ENCODE assay signal across 27 cellular contexts in genomic region chr1:236099622-236100021, GRCh38. TPM values are rescaled to one million over a fixed set of nuclear protein-coding genes. Genes with fewer than 3 reads are reported as not detected.
DNase-seq lines count a peak whose midpoint lies in the region; ATAC-seq and TF ChIP-seq lines count a peak whose summit lies in the region.
"Had no signal": no experiment of that assay in that cellular context is flagged by ENCODE, and none has a peak within 500 bp of the region (broad histone marks: within the 10 kb centered on the region; RNA-seq: fewer than 3 reads in every experiment).

No MANE protein-coding gene starts in this region.

- peak; percentile 28 for ATAC-seq in IMR-90 (ENCODE audit: low read depth)
- no peak for ATAC-seq in HG03442 (IDR thresholded peaks at IDR 0.05; ENCODE audit: unreplicated experiment)
- no peak for ATAC-seq in stimulated activated naive CD8-positive, alpha-beta T cell treated with anti-CD3 and anti-CD28 coated beads, Interleukin-15, Interleukin-2, amounts not matched to agents 100 U/mL and 50 U/mL, for 24 hours
- ATAC-seq in HG02588 (IDR thresholded peaks at IDR 0.05; ENCODE audit: unreplicated experiment) = no peak
- ATAC-seq: naive thymus-derived CD4-positive, alpha-beta T cell had no signal

- no peak overlapping the region for H2AK9ac ChIP-seq in IMR-90 (replicated peaks; ENCODE audit: low read depth, low read length, poor library complexity)

- H2BK5ac ChIP-seq in IMR-90 (ENCODE audit: low read depth, low read length, poor library complexity, severe bottlenecking) = no peak overlapping the region

- H2BK15ac ChIP-seq in IMR-90 (ENCODE audit: low read depth, low read length) = no peak overlapping the region

- H2BK120ac ChIP-seq in IMR-90 (ENCODE audit: low read depth, low read length) = no peak overlapping the region

- TF ChIP-seq CTCF in IMR-90 (conservative IDR thresholded peaks at IDR 0.05; ENCODE audit: low read depth, low read length) (no peak), choroid plexus epithelial cell (conservative IDR thresholded peaks at IDR 0.05; ENCODE audit: low read depth, low read length) (no peak)

- H3K9me3 ChIP-seq in IMR-90 (ENCODE audit: control insufficient read depth, insufficient read depth, low read length) = peaks cover 6% of the 10 kb centered on the region
- H3K9me3 ChIP-seq: prostate gland, testis had no signal

- peaks cover 3% of the 10 kb centered on the region; the same call in 1 of the 2 replicates for H4K20me1 ChIP-seq in IMR-90 (ENCODE audit: insufficient read depth, low read length)

- dilution Hi-C loops in IMR-90 (cut with HindIII; ENCODE audit: low sequenced_read_pairs, unreplicated experiment) = no loop called here

- CTCF ChIA-PET in IMR-90 (lab: Yijun Ruan, JAX) = interaction anchor here (1.2 kb wide), 1 partner anchor 128 kb away, joined by 4 read pairs; no protein-coding TSS in a partner anchor

- H4K8ac ChIP-seq in IMR-90 (ENCODE audit: low read depth in 2 of 2, low read length in 2 of 2) = no peak overlapping the region

- H3K4ac ChIP-seq in IMR-90 (ENCODE audit: low read depth, low read length) = no peak overlapping the region

- no peak for TF ChIP-seq RAD21 in IMR-90 (IDR thresholded peaks at IDR 0.05; ENCODE audit: low read length)

- H3K79me1 ChIP-seq in IMR-90 (ENCODE audit: low read depth in 1 of 2, low read length in 2 of 2) = no peaks in the 10 kb centered on the region

- H2AK5ac ChIP-seq in IMR-90 (ENCODE audit: low read depth, low read length) = no peak overlapping the region

- H4K91ac ChIP-seq in IMR-90 (ENCODE audit: insufficient read depth, low read depth, low read length) = no peak overlapping the region

- H3K36me3 ChIP-seq in IMR-90 (ENCODE audit: control insufficient read depth, insufficient read depth, low read length) = no peaks in the 10 kb centered on the region
- H3K36me3 ChIP-seq: cardiac muscle cell, esophagus muscularis mucosa, Peyer's patch, prostate gland, SJSA1 had no signal

- H2BK20ac ChIP-seq in IMR-90 (ENCODE audit: low read depth, low read length) = no peak overlapping the region

- H3K27ac ChIP-seq in IMR-90 (ENCODE audit: insufficient read depth, low read length) = no peak overlapping the region
- H3K27ac ChIP-seq: cardiac muscle cell, coronary artery, esophagus muscularis mucosa, Peyer's patch, prostate gland, SJSA1, testis had no signal

- H4K5ac ChIP-seq in IMR-90 (ENCODE audit: low read depth, low read length) = no peak overlapping the region

- WGBS in IMR-90 (ENCODE audit: extremely low coverage in 2 of 2, insufficient read length in 1 of 2), 2 experiments = no CpG with 5 or more reads among the region's 7 CpGs

- H3K56ac ChIP-seq in IMR-90 (ENCODE audit: extremely low read depth, insufficient read depth, low read length) = no peak overlapping the region

- TF ChIP-seq POLR2A in IMR-90 (IDR thresholded peaks at IDR 0.05; ENCODE audit: low read depth, low read length) = no peak

- H3K9me1 ChIP-seq in IMR-90 (ENCODE audit: insufficient read depth, low read length) = no peaks in the 10 kb centered on the region

- DNase-seq in DMS 273 (lab: John Stamatoyannopoulos, UW; ENCODE audit: unreplicated experiment) (peak; percentile 74), IMR-90 (peak; percentile 20), choroid plexus epithelial cell (ENCODE audit: low read depth) (peak; percentile 24), islet precursor cell (peak; percentile 88), CD1c-positive myeloid dendritic cell (ENCODE audit: extremely low spot score) (no peak)
- no peak for DNase-seq in stimulated activated naive CD8-positive, alpha-beta T cell treated with anti-CD3 and anti-CD28 coated beads, Interleukin-15, Interleukin-2, amounts not matched to agents 100 U/mL and 50 U/mL, for 24 hours
- DNase-seq: activated CD4-positive, alpha-beta memory T cell treated with anti-CD3 and anti-CD28 coated beads, Interleukin-2, amount 10 ng/mL, durations not matched to agents 7 days and 5 days; activated CD4-positive, alpha-beta T cell treated with anti-CD3 and anti-CD28 coated beads for 1 hour; activated T-cell treated with anti-CD3 and anti-CD28 coated beads for 4 hours; CD4-positive, CD25-positive, alpha-beta regulatory T cell; DMS153; GDM1; Karpas-422; naive thymus-derived CD4-positive, alpha-beta T cell; NCI-H146; NCI-H446 treated with DMSO at 0.1 percent for 48 hours; nucleus accumbens; Peyer's patch; stimulated activated naive CD4-positive, alpha-beta T cell treated with Interleukin-2 at 50 U/mL for 16 hours; testis had no signal

- in situ Hi-C loops in IMR-90 (cut with MboI; ENCODE audit: low sequenced_read_pairs) = loop anchor here (10.0 to 25.0 kb wide), 2 partner anchors 1288 to 1465 kb away; no protein-coding TSS in a partner anchor

- H3K4me1 ChIP-seq in IMR-90 (ENCODE audit: control insufficient read depth, insufficient read depth, low read length) = peaks cover 2% of the 10 kb centered on the region; the same call in 1 of the 2 replicates
- H3K4me1 ChIP-seq: prostate gland had no signal

- H3K14ac ChIP-seq in IMR-90 (replicated peaks; ENCODE audit: low read depth, low read length) = no peak overlapping the region

- H3K4me3 ChIP-seq in IMR-90 (ENCODE audit: insufficient read depth, low read depth, low read length) (no peak overlapping the region), choroid plexus epithelial cell (ENCODE audit: low read depth, low read length) (no peak overlapping the region)
- H3K4me3 ChIP-seq: cardiac muscle cell, coronary artery, esophagus muscularis mucosa, Peyer's patch, prostate gland, SJSA1, testis had no signal

- H3K18ac ChIP-seq in IMR-90 (ENCODE audit: low read depth, low read length) = no peak overlapping the region

- intact Hi-C loops in IMR-90 (cut with micrococcal nuclease) = loop anchor here (5.0 to 10.0 kb wide), 2 partner anchors 1285 to 1708 kb away; no protein-coding TSS in a partner anchor

- POLR2A ChIA-PET in IMR-90 (lab: Charles Lee; ENCODE audit: unreplicated experiment) = no interaction called here

- H3K27me3 ChIP-seq in IMR-90 (ENCODE audit: control insufficient read depth, insufficient read depth, low read length) = peaks cover 7% of the 10 kb centered on the region
- H3K27me3 ChIP-seq: cardiac muscle cell, Peyer's patch, SJSA1, testis had no signal

- no peak overlapping the region for H3K23ac ChIP-seq in IMR-90 (ENCODE audit: low read depth, low read length)

- peak overlapping the region; percentile 62 for H3K4me2 ChIP-seq in IMR-90 (ENCODE audit: low read depth, low read length)

- no peak overlapping the region for H2AFZ ChIP-seq in IMR-90 (replicated peaks; ENCODE audit: low read length, poor library complexity)

- no peak overlapping the region for H3K9ac ChIP-seq in IMR-90 (ENCODE audit: low read depth, low read length)

- no TSS peak for BruUV-seq in IMR-90 (replicated peaks; lab: Mats Ljungman, UMichigan)

TF ChIP-seq in IMR-90, 13 proteins besides CTCF, POLR2A, EP300 and RAD21:
- TF ChIP-seq RFX5 (IDR thresholded peaks at IDR 0.05; ENCODE audit: low read depth, low read length) (no peak), NFE2L2 (IDR thresholded peaks at IDR 0.05; ENCODE audit: low read depth, low read length) (no peak), FOS (IDR thresholded peaks at IDR 0.05; ENCODE audit: low read depth, low read length) (no peak), RCOR1 (IDR thresholded peaks at IDR 0.05; ENCODE audit: insufficient replicate concordance, low read length) (no peak), MAFK (IDR thresholded peaks at IDR 0.05; ENCODE audit: low read depth, low read length) (no peak), BHLHE40 (IDR thresholded peaks at IDR 0.05; ENCODE audit: low read depth, low read length) (no peak), SMC3 (IDR thresholded peaks at IDR 0.05; ENCODE audit: low read depth, low read length) (no peak), MXI1 (IDR thresholded peaks at IDR 0.05; ENCODE audit: borderline replicate concordance, low read depth, low read length) (no peak), CEBPB (IDR thresholded peaks at IDR 0.05; ENCODE audit: low read depth, low read length) (no peak), ELK1 (IDR thresholded peaks at IDR 0.05; ENCODE audit: borderline replicate concordance, low read depth, low read length) (no peak), USF2 (IDR thresholded peaks at IDR 0.05; ENCODE audit: low read depth, low read length) (no peak), MAZ (IDR thresholded peaks at IDR 0.05; ENCODE audit: borderline replicate concordance, low read depth, low read length) (no peak), CHD1 (IDR thresholded peaks at IDR 0.05; ENCODE audit: low read depth, low read length) (no peak)

RNA-seq across cellular contexts. Expression of gene NID1, which starts 34.7 kb away (rescaled TPM):
- total RNA-seq in IMR-90 (2012; rRNA removed) = 21.9 and 23.9 TPM in 2 replicates
- 80.8 and 83.3 TPM in 2 replicates for polyA plus RNA-seq in IMR-90 (2012; rRNA removed)
- 47.5 and 63.2 TPM in 2 replicates for polyA plus RNA-seq in IMR-90 (2012; cell fraction: cytosol; rRNA removed)
- polyA plus RNA-seq in IMR-90 (2012; cell fraction: nucleus; rRNA removed; ENCODE audit: low replicate concordance) = 33.2 and 41.3 TPM in 2 replicates
- polyA plus RNA-seq: CD4-positive, CD25-positive, alpha-beta regulatory T cell; naive thymus-derived CD4-positive, alpha-beta T cell had no signal

RNA-seq across cellular contexts. Expression of gene GPR137B, which starts 42.7 kb away (rescaled TPM):
- total RNA-seq in IMR-90 (2012; rRNA removed) = 4.5 and 5.3 TPM in 2 replicates
- 9.9 and 12.3 TPM in 2 replicates for polyA plus RNA-seq in IMR-90 (2012; rRNA removed)
- 4.5 and 11.9 TPM in 2 replicates for polyA plus RNA-seq in IMR-90 (2012; cell fraction: cytosol; rRNA removed)
- polyA plus RNA-seq in IMR-90 (2012; cell fraction: nucleus; rRNA removed; ENCODE audit: low replicate concordance) = 5.0 and 5.8 TPM in 2 replicates

Comparison
In these comparisons a context has a peak if more than half of its experiments do, and no peak if none do; other contexts are left out.
1. DNase-seq: peak in DMS 273 (single experiment), IMR-90 (single experiment), choroid plexus epithelial cell (single experiment) and islet precursor cell (single experiment); none in stimulated activated naive CD8-positive, alpha-beta T cell treated with anti-CD3 and anti-CD28 coated beads, Interleukin-15, Interleukin-2, amounts not matched to agents 100 U/mL and 50 U/mL, for 24 hours (single experiment) and CD1c-positive myeloid dendritic cell (single experiment).